In the genomic region with DNA sequence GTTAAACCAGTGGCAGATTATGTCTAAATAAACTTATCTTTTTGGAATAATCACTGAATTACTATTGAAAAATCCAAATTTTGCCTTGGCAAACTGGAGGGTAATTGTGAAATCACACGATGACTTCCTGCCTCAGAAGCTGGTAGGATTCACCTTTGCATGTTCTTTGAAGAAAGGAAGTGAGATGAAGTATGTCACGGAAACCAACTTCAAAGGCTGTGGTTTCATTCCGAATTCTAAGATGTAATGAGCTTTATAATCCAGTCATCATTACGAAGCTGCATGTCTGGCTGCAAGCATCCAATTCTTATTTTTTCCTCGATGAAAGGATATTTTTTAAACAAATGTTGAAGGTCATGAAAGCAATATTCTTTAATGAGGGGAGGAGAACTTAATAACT, we compare ENCODE assay signal across 8 cellular contexts. TPM values are rescaled to one million over a fixed set of nuclear protein-coding genes. Genes with fewer than 3 reads are reported as not detected.
A peak's percentile ranks its signal among the peaks of the same experiment; 100 is the strongest.
DNase-seq lines count a peak whose midpoint lies in the region; ATAC-seq, FAIRE-seq and TF ChIP-seq lines count a peak whose summit lies in the region.

No MANE protein-coding gene starts in this region.

- H3K27me3 ChIP-seq in bronchial epithelial cell (ENCODE audit: control insufficient read depth, insufficient read depth, low read length): no peaks in the 10 kb centered on the region

- FAIRE-seq in bronchial epithelial cell (lab: Jason Lieb, UNC) (no peak), D721Med (lab: Jason Lieb, UNC) (no peak)

- ATAC-seq in GM18499 (IDR thresholded peaks at IDR 0.05; ENCODE audit: insufficient read depth, unreplicated experiment) (peak; percentile 94), GM21390 (IDR thresholded peaks at IDR 0.05; ENCODE audit: unreplicated experiment) (peak; percentile 92), HG03520 (IDR thresholded peaks at IDR 0.05; ENCODE audit: unreplicated experiment) (peak; percentile 86), left ventricle myocardium superior (no peak)

- H3K4me3 ChIP-seq in bronchial epithelial cell (ENCODE audit: low read depth, low read length): no peak overlapping the region

- intact Hi-C loops in left ventricle myocardium superior (cut with micrococcal nuclease): no loop called here

- TF ChIP-seq CTCF in bronchial epithelial cell (IDR thresholded peaks at IDR 0.05; ENCODE audit: insufficient read depth, low read length, severe bottlenecking) (no peak), D721Med (IDR thresholded peaks at IDR 0.05; ENCODE audit: insufficient read depth, missing control alignments) (no peak)

- no peaks in the 10 kb centered on the region for H3K36me3 ChIP-seq in bronchial epithelial cell (ENCODE audit: control insufficient read depth, insufficient read depth, low read length)

- DNase-seq in bronchial epithelial cell (ENCODE audit: low read depth) (peak; percentile 91), left ventricle myocardium superior (no peak), HCEC 1CT (no peak), D721Med (ENCODE audit: insufficient read length, low spot score) (no peak), NCI-H1694 (lab: John Stamatoyannopoulos, UW) (no peak)

RNA-seq across cellular contexts. Expression of gene ZBED2, which starts 15.0 kb away (rescaled TPM):
- 6.3 and 8.2 TPM in 2 replicates for total RNA-seq in bronchial epithelial cell
- not detected for total RNA-seq in left ventricle myocardium superior
